Comparison of ENCODE assay signal across 6 cellular contexts in the genomic region with DNA sequence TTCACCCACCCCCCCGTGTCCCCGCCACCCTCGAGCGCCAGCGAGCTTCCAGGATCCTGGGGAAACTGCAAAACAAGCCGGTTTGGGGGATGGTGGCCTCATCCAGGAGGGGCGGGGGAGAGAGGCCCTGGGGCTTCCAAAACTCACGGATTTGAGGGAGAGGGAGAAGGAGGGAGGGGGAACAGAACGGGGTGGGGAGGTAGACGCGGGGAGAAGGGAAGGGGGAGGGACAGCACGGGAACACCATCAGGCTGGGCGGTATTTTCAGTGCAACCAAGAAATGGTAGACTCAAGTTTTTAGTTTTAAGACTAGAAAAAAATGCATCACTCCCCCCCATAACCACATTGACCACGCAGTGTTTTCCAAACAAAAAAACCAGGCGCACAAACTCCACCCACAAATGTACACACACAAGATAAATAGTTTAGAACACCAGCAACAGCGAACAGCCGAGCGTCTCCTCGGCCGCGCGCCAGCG. TPM values are rescaled to one million over a fixed set of nuclear protein-coding genes. Genes with fewer than 3 reads are reported as not detected.
A peak's percentile ranks its signal among the peaks of the same experiment; 100 is the strongest.
DNase-seq lines count a peak whose midpoint lies in the region; ATAC-seq and TF ChIP-seq lines count a peak whose summit lies in the region.

No MANE protein-coding gene starts in this region.

- H3K36me3 Mint-ChIP-seq in chondrocyte (ENCODE audit: low read depth) = no peaks in the 10 kb centered on the region
- H3K36me3 Mint-ChIP-seq in osteocyte (ENCODE audit: unreplicated experiment) = no peaks in the 10 kb centered on the region

- H3K4me1 Mint-ChIP-seq in chondrocyte (ENCODE audit: low read depth) (peaks cover 30% of the 10 kb centered on the region), osteocyte (ENCODE audit: unreplicated experiment) (peaks cover 22% of the 10 kb centered on the region)

- H3K27me3 Mint-ChIP-seq in chondrocyte (ENCODE audit: low read depth) (peaks cover 2% of the 10 kb centered on the region), osteocyte (ENCODE audit: unreplicated experiment) (peaks cover 10% of the 10 kb centered on the region)

- TF ChIP-seq CTCF in chondrocyte (IDR thresholded peaks at IDR 0.05) = no peak
- no peak for TF ChIP-seq CTCF in osteocyte (IDR thresholded peaks at IDR 0.05)

- H3K4me3 Mint-ChIP-seq in chondrocyte (ENCODE audit: unreplicated experiment) (peak overlapping the region; percentile 73), osteocyte (ENCODE audit: unreplicated experiment) (peak overlapping the region; percentile 77)

- H3K27ac Mint-ChIP-seq in chondrocyte (ENCODE audit: unreplicated experiment) (peak overlapping the region; percentile 47), osteocyte (ENCODE audit: unreplicated experiment) (peak overlapping the region; percentile 54)

- DNase-seq in Kasumi-1 (lab: John Stamatoyannopoulos, UW) (peak; percentile 19 to 36), chondrocyte (ENCODE audit: low spot score) (no peak), osteocyte (ENCODE audit: extremely low spot score, unreplicated experiment) (no peak), activated gamma-delta T cell treated with Interleukin-2 at 50 U/mL for 16 hours (no peak)

- no peaks in the 10 kb centered on the region for H3K9me3 Mint-ChIP-seq in chondrocyte (ENCODE audit: low read depth)
- no peaks in the 10 kb centered on the region for H3K9me3 Mint-ChIP-seq in osteocyte (ENCODE audit: unreplicated experiment)

- no peak for ATAC-seq in HG03442 (IDR thresholded peaks at IDR 0.05; ENCODE audit: unreplicated experiment)
- no peak for ATAC-seq in GM21390 (IDR thresholded peaks at IDR 0.05; ENCODE audit: unreplicated experiment)

RNA-seq across cellular contexts. Expression of a gene that starts 1.4 kb away (rescaled TPM):
- total RNA-seq in chondrocyte (0.39 to 6.9 TPM (median 6.7 TPM) in 3 replicates), osteocyte (1.8 and 2.1 TPM in 2 replicates)

RNA-seq across cellular contexts. Expression of a gene that starts 23.1 kb away (rescaled TPM):
- total RNA-seq in chondrocyte (0.85 to 3.5 TPM (median 3.4 TPM) in 3 replicates), osteocyte (1.2 and 1.9 TPM in 2 replicates)

RNA-seq across cellular contexts. Expression of a gene that starts 45.5 kb away (rescaled TPM):
- total RNA-seq in chondrocyte = 48.0 to 55.1 TPM (median 52.4 TPM) in 3 replicates
- total RNA-seq in osteocyte = 54.1 and 57.6 TPM in 2 replicates

RNA-seq across cellular contexts. Expression of a gene that starts 49.6 kb away (rescaled TPM):
- total RNA-seq in chondrocyte (not detected in 3 replicates), osteocyte (0.50 and 0.78 TPM in 2 replicates)

RNA-seq across cellular contexts. Expression of a gene that starts 59.6 kb away (rescaled TPM):
- total RNA-seq in chondrocyte = 117 to 155 TPM (median 121 TPM) in 3 replicates
- 132 and 136 TPM in 2 replicates for total RNA-seq in osteocyte

Comparison
In these comparisons a context has a peak if more than half of its experiments do, and no peak if none do; other contexts are left out.
1. DNase-seq: peak in Kasumi-1 (2 of 2); none in chondrocyte (single experiment), osteocyte (single experiment) and activated gamma-delta T cell treated with Interleukin-2 at 50 U/mL for 16 hours (single experiment).